1 cellular context compared by ENCODE assay signal in genomic region chr3:126703512-126704493, GRCh38.
TF ChIP-seq lines count a peak whose summit lies in the region.

CHCHD6 (plus strand) TSS chr3:126704240; CDS start chr3:126704313, 73 bp downstream.

TF ChIP-seq in HepG2, 621 proteins besides CTCF, POLR2A, EP300 and RAD21 (continued from another document):
- TF ChIP-seq PREB (CRISPR knock-in tag; IDR thresholded peaks at IDR 0.05), result no peak
- no peak for TF ChIP-seq GLMP (CRISPR knock-in tag; IDR thresholded peaks at IDR 0.05; ENCODE audit: borderline replicate concordance)
- TF ChIP-seq SIN3B (IDR thresholded peaks at IDR 0.05; ENCODE audit: low read length), result no peak
- TF ChIP-seq ZNF143 (CRISPR knock-in tag; IDR thresholded peaks at IDR 0.05), result peak; percentile 98
- TF ChIP-seq HOXD1 (CRISPR knock-in tag; IDR thresholded peaks at IDR 0.05), result no peak
- peak; percentile 33; the same call in 1 of the 2 replicates for TF ChIP-seq ZNF274 (CRISPR knock-in tag; IDR thresholded peaks at IDR 0.05)
- no peak for TF ChIP-seq ZNF513 (CRISPR knock-in tag; conservative IDR thresholded peaks at IDR 0.05)
- TF ChIP-seq ZMYM4 (CRISPR knock-in tag; IDR thresholded peaks at IDR 0.05), result peak; percentile 59; the same call in 1 of the 2 replicates
- TF ChIP-seq TBX3 (IDR thresholded peaks at IDR 0.05; ENCODE audit: borderline replicate concordance), result no peak
- TF ChIP-seq PRPF4 (IDR thresholded peaks at IDR 0.05; ENCODE audit: low read depth, low read length, poor library complexity, severe bottlenecking), result no peak
- TF ChIP-seq ZNF609 (CRISPR knock-in tag; IDR thresholded peaks at IDR 0.05; ENCODE audit: borderline replicate concordance), result no peak; the same call in 1 of the 2 replicates
- no peak for TF ChIP-seq PAX8 (CRISPR knock-in tag; IDR thresholded peaks at IDR 0.05; ENCODE audit: borderline replicate concordance)
- no peak for TF ChIP-seq KDM1A (CRISPR knock-in tag; IDR thresholded peaks at IDR 0.05)
